Comparison of ENCODE assay signal across 15 cellular contexts in genomic region chr4:38273369-38273768, GRCh38.
"Had no signal": no experiment of that assay in that cellular context is flagged by ENCODE, and none has a peak within 500 bp of the region (broad histone marks: within the 10 kb centered on the region; RNA-seq: fewer than 3 reads in every experiment).

No MANE protein-coding gene starts in this region.

- H3K27ac Mint-ChIP-seq: activated naive CD8-positive, alpha-beta T cell; effector memory CD8-positive, alpha-beta T cell; neural progenitor cell; stimulated activated effector memory CD8-positive, alpha-beta T cell treated with anti-CD3 and anti-CD28 coated beads, Interleukin-12 subunit alpha, Interleukin-12 subunit beta, amount 100 ng/mL, for 72 hours had no signal

- H3K79me2 ChIP-seq: hepatocyte had no signal

- ATAC-seq: effector memory CD8-positive, alpha-beta T cell; stimulated activated effector memory CD8-positive, alpha-beta T cell treated with anti-CD3 and anti-CD28 coated beads, Interleukin-12 subunit alpha, Interleukin-12 subunit beta, amount 100 ng/mL, for 72 hours had no signal

- H3K36me3 Mint-ChIP-seq: naive B cell; neural progenitor cell; stimulated activated effector memory CD8-positive, alpha-beta T cell treated with anti-CD3 and anti-CD28 coated beads, Interleukin-12 subunit alpha, Interleukin-12 subunit beta, amount 100 ng/mL, for 72 hours had no signal

- H3K4me1 ChIP-seq: right lobe of liver, stomach had no signal

- H3K27me3 Mint-ChIP-seq: activated naive CD8-positive, alpha-beta T cell; effector memory CD8-positive, alpha-beta T cell had no signal

- H3K27ac ChIP-seq: cardiac muscle cell, hepatocyte, neural progenitor cell, ovary, right lobe of liver, stomach, WERI-Rb-1 had no signal

- H3K4me3 ChIP-seq: cardiac muscle cell, hepatocyte, neural progenitor cell, ovary, right lobe of liver, stomach had no signal

- H3K36me3 ChIP-seq: cardiac muscle cell, neural progenitor cell, ovary, right lobe of liver, stomach, WERI-Rb-1 had no signal

- H3K4me2 ChIP-seq: hepatocyte, neural progenitor cell had no signal

- DNase-seq: activated CD4-positive, alpha-beta T cell treated with anti-CD3 and anti-CD28 coated beads for 1 hour; activated CD4-positive, alpha-beta T cell treated with anti-CD3 and anti-CD28 coated beads, Interleukin-2, amount 50 U/mL, for 48 hours; effector memory CD8-positive, alpha-beta T cell; naive B cell; ovary; right lobe of liver; stimulated activated CD4-positive, alpha-beta T cell treated with anti-CD3 and anti-CD28 coated beads, Interleukin-4, amount 100 ng/mL, for 24 hours; stomach; trophoblast cell; WERI-Rb-1 had no signal

- H3K9me3 Mint-ChIP-seq: effector memory CD8-positive, alpha-beta T cell; stimulated activated effector memory CD8-positive, alpha-beta T cell treated with anti-CD3 and anti-CD28 coated beads, Interleukin-12 subunit alpha, Interleukin-12 subunit beta, amount 100 ng/mL, for 72 hours had no signal

- H3K9ac ChIP-seq: neural progenitor cell had no signal

- H3K4me3 Mint-ChIP-seq: activated naive CD8-positive, alpha-beta T cell; effector memory CD8-positive, alpha-beta T cell; naive B cell; neural progenitor cell; stimulated activated effector memory CD8-positive, alpha-beta T cell treated with anti-CD3 and anti-CD28 coated beads, Interleukin-12 subunit alpha, Interleukin-12 subunit beta, amount 100 ng/mL, for 72 hours had no signal

- H3K4me1 Mint-ChIP-seq: naive B cell; stimulated activated effector memory CD8-positive, alpha-beta T cell treated with anti-CD3 and anti-CD28 coated beads, Interleukin-12 subunit alpha, Interleukin-12 subunit beta, amount 100 ng/mL, for 72 hours had no signal

- H3K27me3 ChIP-seq: cardiac muscle cell, hepatocyte, neural progenitor cell, ovary, right lobe of liver, stomach had no signal

- H3K9me3 ChIP-seq: ovary, right lobe of liver, stomach had no signal

- H2AFZ ChIP-seq: hepatocyte, neural progenitor cell had no signal
